13 cellular contexts compared by ENCODE assay signal in the genomic region with DNA sequence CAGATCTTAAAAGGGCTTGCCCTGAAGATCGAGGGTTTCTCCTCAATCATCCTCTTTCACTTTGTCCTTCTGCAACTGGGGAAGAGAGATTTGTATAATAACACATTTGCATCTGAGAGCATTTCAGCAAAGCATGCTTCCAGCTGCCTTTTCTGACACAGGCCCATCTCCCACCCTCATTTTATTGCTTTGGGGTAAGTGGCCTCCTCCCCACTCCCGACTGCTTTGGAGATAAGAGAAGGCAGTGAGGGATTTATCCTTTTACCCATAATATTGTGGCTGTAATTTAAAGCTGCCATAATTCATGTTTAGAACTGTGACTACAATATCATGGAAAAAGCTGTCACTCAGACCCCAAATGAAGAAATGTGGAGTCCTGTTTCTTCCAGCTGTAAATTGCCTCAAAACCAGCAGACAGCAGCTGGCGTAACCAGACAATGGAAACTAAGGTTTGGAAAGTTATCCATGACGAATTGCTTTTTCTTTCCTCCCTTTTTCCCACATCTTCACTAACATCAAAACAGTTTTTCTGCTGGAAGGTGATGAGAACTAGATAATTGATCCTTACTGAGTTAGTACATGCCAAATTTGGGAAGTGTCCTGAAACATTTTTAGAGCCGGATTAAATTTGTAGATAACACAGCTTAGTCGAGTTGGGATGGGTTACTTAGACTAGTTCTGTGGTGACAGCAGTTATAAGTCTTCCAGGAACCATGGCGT.
DNase-seq lines count a peak whose midpoint lies in the region; ATAC-seq, FAIRE-seq and TF ChIP-seq lines count a peak whose summit lies in the region.
"Had no signal": no experiment of that assay in that cellular context is flagged by ENCODE, and none has a peak within 500 bp of the region (broad histone marks: within the 10 kb centered on the region; RNA-seq: fewer than 3 reads in every experiment).

No MANE protein-coding gene starts in this region.

- ATAC-seq in GM19438 (IDR thresholded peaks at IDR 0.05; ENCODE audit: low read depth, unreplicated experiment) (peak; percentile 72), HG02870 (IDR thresholded peaks at IDR 0.05; ENCODE audit: unreplicated experiment) (peak; percentile 66), GM12878 (peak; percentile 80)
- no peak for ATAC-seq in natural killer cell treated with Interleukin-12 subunit alpha and Interleukin-12 subunit beta and Interleukin-15 and Interleukin-18, amount 100 ng/mL, for 72 hours

- H3K27me3 Mint-ChIP-seq in natural killer cell treated with Interleukin-12 subunit alpha and Interleukin-12 subunit beta and Interleukin-15 and Interleukin-18, amount 100 ng/mL, for 72 hours, result peaks cover 16 to 33% of the 10 kb centered on the region in 2 donors

- H3K9me3 Mint-ChIP-seq in natural killer cell treated with Interleukin-12 subunit alpha and Interleukin-12 subunit beta and Interleukin-15 and Interleukin-18, amount 100 ng/mL, for 72 hours, result no peaks in the 10 kb centered on the region

- TF ChIP-seq RAD21 in GM12878 (IDR thresholded peaks at IDR 0.05; ENCODE audit: insufficient read depth, low read depth, low read length), result no peak

- CTCF ChIA-PET in GM12878 (lab: Yijun Ruan, JAX), result interaction anchor here (1.1 to 2.1 kb wide), 6 partner anchors 17 to 584 kb away, joined by 3 to 5 read pairs (median 4); no protein-coding TSS in a partner anchor

- TF ChIP-seq POLR2A in GM12878 (IDR thresholded peaks at IDR 0.05; ENCODE audit: low read depth, low read length), result no peak

- no peak for TF ChIP-seq EP300 in GM12878 (IDR thresholded peaks at IDR 0.05; ENCODE audit: borderline replicate concordance in 1 of 2, control insufficient read depth in 1 of 2, low read depth in 2 of 2, low read length in 2 of 2)

- BruUV-seq in GM12878 (replicated peaks; lab: Mats Ljungman, UMichigan), result no TSS peak

- no peak overlapping the region for H3K4me3 Mint-ChIP-seq in natural killer cell treated with Interleukin-12 subunit alpha and Interleukin-12 subunit beta and Interleukin-15 and Interleukin-18, amount 100 ng/mL, for 72 hours
- H3K4me3 Mint-ChIP-seq: type B pancreatic cell had no signal

- no peaks in the 10 kb centered on the region for H3K4me1 Mint-ChIP-seq in natural killer cell treated with Interleukin-12 subunit alpha and Interleukin-12 subunit beta and Interleukin-15 and Interleukin-18, amount 100 ng/mL, for 72 hours (ENCODE audit: low read depth in 2 of 2)

- H3K9me3 ChIP-seq in GM12878 (replicated peaks; ENCODE audit: control insufficient read depth, insufficient read depth, low read length), result peaks cover 6% of the 10 kb centered on the region

- H3K36me3 ChIP-seq in GM12878 (ENCODE audit: control insufficient read depth in 2 of 2, insufficient read depth in 2 of 2, low read length in 1 of 2), result no peaks in the 10 kb centered on the region

- intact Hi-C loops in GM12878 (cut with micrococcal nuclease; ENCODE audit: unreplicated experiment), result no loop called here

- H2AFZ ChIP-seq in GM12878 (ENCODE audit: control insufficient read depth, low read depth, low read length), result peak overlapping the region; percentile 88
- H2AFZ ChIP-seq: parathyroid adenoma had no signal

- RAD21 ChIA-PET in GM12878 (lab: Charles Lee; ENCODE audit: unreplicated experiment), result interaction anchor here (1.6 kb wide), 1 partner anchor 109 kb away, joined by 4 read pairs; no protein-coding TSS in a partner anchor

- no peaks in the 10 kb centered on the region for H4K20me1 ChIP-seq in GM12878 (ENCODE audit: control insufficient read depth, insufficient read depth)

- SMC1A ChIA-PET in GM12878 (lab: Charles Lee; ENCODE audit: uncharacterized antibody, unreplicated experiment), result interaction anchor here (0.8 to 1.4 kb wide), 7 partner anchors 14 to 109 kb away, joined by 3 to 4 read pairs (median 3); no protein-coding TSS in a partner anchor

- TF ChIP-seq CTCF in AG10803 (conservative IDR thresholded peaks at IDR 0.05; ENCODE audit: low read length) (no peak), GM12878 (IDR thresholded peaks at IDR 0.05 in 2 of 3, conservative IDR thresholded peaks at IDR 0.05 in 1 of 3; ENCODE audit: control insufficient read depth in 2 of 3, extremely low read depth in 1 of 3, insufficient read depth in 1 of 3, low read depth in 3 of 3, low read length in 3 of 3) (no peak)

- H3K9ac ChIP-seq in GM12878 (ENCODE audit: control insufficient read depth, insufficient read depth, low read length), result peak overlapping the region; percentile 18; the same call in 1 of the 2 replicates
- H3K9ac ChIP-seq: parathyroid adenoma had no signal

- in situ Hi-C loops in GM12878 (cut with MboI), result no loop called here

- peak overlapping the region; percentile 89 for H3K4me2 ChIP-seq in GM12878 (ENCODE audit: control insufficient read depth, insufficient read depth)

- no peaks in the 10 kb centered on the region for H3K36me3 Mint-ChIP-seq in natural killer cell treated with Interleukin-12 subunit alpha and Interleukin-12 subunit beta and Interleukin-15 and Interleukin-18, amount 100 ng/mL, for 72 hours
- H3K36me3 Mint-ChIP-seq: type B pancreatic cell had no signal

- H3K4me3 ChIP-seq in AG10803 (ENCODE audit: low read length) (peak overlapping the region; percentile 42), GM12878 (peak overlapping the region; percentile 60; the same call in 1 of the 2 replicates)

- peaks cover 13% of the 10 kb centered on the region for H3K4me1 ChIP-seq in GM12878 (ENCODE audit: control insufficient read depth, insufficient read depth, low read length)
- H3K4me1 ChIP-seq: parathyroid adenoma had no signal

- POLR2A ChIA-PET in GM12878 (lab: Charles Lee), result no interaction called here

- no peaks in the 10 kb centered on the region for H3K79me2 ChIP-seq in GM12878 (ENCODE audit: control insufficient read depth, insufficient read depth, low read length)
- H3K79me2 ChIP-seq: parathyroid adenoma had no signal

- no peaks in the 10 kb centered on the region for H3K27me3 ChIP-seq in GM12878 (replicated peaks in 1 of 2; ENCODE audit: control insufficient read depth in 2 of 2, insufficient read depth in 2 of 2, low read length in 1 of 2)

- WGBS in GM12878 (ENCODE audit: insufficient coverage, insufficient replicate concordance, low lambda C conversion rate, missing lambda C conversion rate), result 51% methylated on average over 7 of the region's 7 CpGs

- no peak for FAIRE-seq in GM12878 (lab: Jason Lieb, UNC)
- FAIRE-seq: endothelial cell of umbilical vein had no signal

- no peak overlapping the region for H3K27ac Mint-ChIP-seq in natural killer cell treated with Interleukin-12 subunit alpha and Interleukin-12 subunit beta and Interleukin-15 and Interleukin-18, amount 100 ng/mL, for 72 hours
- H3K27ac Mint-ChIP-seq: type B pancreatic cell had no signal

- peak overlapping the region; percentile 75 for H3K27ac ChIP-seq in GM12878 (ENCODE audit: control insufficient read depth, insufficient read depth)
- H3K27ac ChIP-seq: parathyroid adenoma had no signal

- DNase-seq in AG10803 (ENCODE audit: low read depth) (no peak), GM12878 (ENCODE audit: low read depth, low spot score) (no peak), OCI-M1 (lab: John Stamatoyannopoulos, UW) (no peak), HuH-7.5 (ENCODE audit: low spot score) (no peak)
- no peak for DNase-seq in natural killer cell treated with Interleukin-12 subunit alpha and Interleukin-12 subunit beta and Interleukin-15 and Interleukin-18, amount 100 ng/mL, for 72 hours (ENCODE audit: low spot score)
- no peak for DNase-seq in stimulated activated CD4-positive, alpha-beta T cell treated with anti-CD3 and anti-CD28 coated beads, Interleukin-4, amount 100 ng/mL, for 1 hour
- DNase-seq: GDM1, NCI-H524 treated with DMSO at 0.1 percent for 48 hours had no signal

TF ChIP-seq in GM12878, 131 proteins besides CTCF, POLR2A, EP300 and RAD21:
- TF ChIP-seq MTA3 (IDR thresholded peaks at IDR 0.05; ENCODE audit: borderline replicate concordance, low read length) (no peak), IKZF1 (conservative IDR thresholded peaks at IDR 0.05) (0 out of 2 replicates have a peak, but pooled peaks have one; percentile 30), IRF4 (IDR thresholded peaks at IDR 0.05; ENCODE audit: low read depth, low read length) (no peak), TCF7 (IDR thresholded peaks at IDR 0.05; ENCODE audit: borderline replicate concordance) (no peak), POU2F2 (IDR thresholded peaks at IDR 0.05; ENCODE audit: borderline replicate concordance, low read depth, low read length) (0 out of 3 replicates have a peak, but pooled peaks have one; percentile 25), KDM1A (IDR thresholded peaks at IDR 0.05; ENCODE audit: borderline replicate concordance) (no peak), NRF1 (conservative IDR thresholded peaks at IDR 0.05; ENCODE audit: low read depth, low read length) (no peak), TARDBP (IDR thresholded peaks at IDR 0.05; ENCODE audit: borderline replicate concordance) (no peak)

Comparison
In these comparisons a context has a peak if more than half of its experiments do, and no peak if none do; other contexts are left out.
1. ATAC-seq: peak in GM19438 (single experiment), HG02870 (single experiment) and GM12878 (single experiment); none in natural killer cell treated with Interleukin-12 subunit alpha and Interleukin-12 subunit beta and Interleukin-15 and Interleukin-18, amount 100 ng/mL, for 72 hours (0 of 2).